2 cellular contexts compared by ENCODE assay signal in the genomic region with DNA sequence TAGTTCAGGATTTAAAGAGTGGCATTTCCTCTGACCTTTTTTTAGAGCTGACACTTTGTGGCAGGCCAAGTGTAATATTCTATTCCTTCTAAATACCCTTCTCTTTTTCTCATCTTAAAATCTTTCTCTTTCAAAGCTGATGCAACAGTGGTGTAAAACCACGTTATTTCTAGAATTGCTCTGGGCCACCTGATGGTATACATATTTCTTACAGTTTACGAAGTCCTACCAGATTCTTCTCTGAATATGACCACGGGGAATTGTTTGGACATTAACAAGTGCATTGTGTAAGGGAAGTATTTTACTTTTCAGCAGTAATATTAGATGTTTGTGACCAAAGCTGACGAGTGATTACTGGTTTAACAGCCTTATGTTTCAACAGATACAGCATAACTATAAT.
TF ChIP-seq lines count a peak whose summit lies in the region.

No MANE protein-coding gene starts in this region.

TF ChIP-seq in A549, 52 proteins besides CTCF, POLR2A, EP300 and RAD21 (continued from another document):
- TF ChIP-seq, protein P1, sequence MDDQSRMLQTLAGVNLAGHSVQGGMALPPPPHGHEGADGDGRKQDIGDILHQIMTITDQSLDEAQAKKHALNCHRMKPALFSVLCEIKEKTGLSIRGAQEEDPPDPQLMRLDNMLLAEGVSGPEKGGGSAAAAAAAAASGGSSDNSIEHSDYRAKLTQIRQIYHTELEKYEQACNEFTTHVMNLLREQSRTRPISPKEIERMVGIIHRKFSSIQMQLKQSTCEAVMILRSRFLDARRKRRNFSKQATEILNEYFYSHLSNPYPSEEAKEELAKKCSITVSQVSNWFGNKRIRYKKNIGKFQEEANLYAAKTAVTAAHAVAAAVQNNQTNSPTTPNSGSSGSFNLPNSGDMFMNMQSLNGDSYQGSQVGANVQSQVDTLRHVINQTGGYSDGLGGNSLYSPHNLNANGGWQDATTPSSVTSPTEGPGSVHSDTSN (IDR thresholded peaks at IDR 0.05) = no peak
- TF ChIP-seq, protein P2, sequence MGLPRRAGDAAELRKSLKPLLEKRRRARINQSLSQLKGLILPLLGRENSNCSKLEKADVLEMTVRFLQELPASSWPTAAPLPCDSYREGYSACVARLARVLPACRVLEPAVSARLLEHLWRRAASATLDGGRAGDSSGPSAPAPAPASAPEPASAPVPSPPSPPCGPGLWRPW (IDR thresholded peaks at IDR 0.05) = no peak
- no peak for TF ChIP-seq GATA3 (IDR thresholded peaks at IDR 0.05; ENCODE audit: borderline replicate concordance)
TF ChIP-seq in A549: peak in this region for 0.

TF ChIP-seq in K562, 482 proteins besides CTCF, POLR2A, EP300 and RAD21 (continued from another document):
- peak; percentile 60 for TF ChIP-seq HNRNPLL (IDR thresholded peaks at IDR 0.05; ENCODE audit: low read depth, low read length, poor library complexity, severe bottlenecking)
- TF ChIP-seq CEBPG (CRISPR knock-in tag; IDR thresholded peaks at IDR 0.05) = no peak
- TF ChIP-seq CEBPG (tag; conservative IDR thresholded peaks at IDR 0.05 in 1 of 2, IDR thresholded peaks at IDR 0.05 in 1 of 2) = peak; percentile 57 to 81; a peak in 3 of 4 replicates
- no peak for TF ChIP-seq SAFB (IDR thresholded peaks at IDR 0.05; ENCODE audit: borderline replicate concordance, low read depth, low read length)
- TF ChIP-seq ZNF584 (CRISPR knock-in tag; IDR thresholded peaks at IDR 0.05; ENCODE audit: low read depth) = peak; percentile 84; the same call in 1 of the 2 replicates
- TF ChIP-seq SPI1 (IDR thresholded peaks at IDR 0.05; ENCODE audit: borderline replicate concordance, low read depth, low read length) = no peak
- TF ChIP-seq, protein P3, sequence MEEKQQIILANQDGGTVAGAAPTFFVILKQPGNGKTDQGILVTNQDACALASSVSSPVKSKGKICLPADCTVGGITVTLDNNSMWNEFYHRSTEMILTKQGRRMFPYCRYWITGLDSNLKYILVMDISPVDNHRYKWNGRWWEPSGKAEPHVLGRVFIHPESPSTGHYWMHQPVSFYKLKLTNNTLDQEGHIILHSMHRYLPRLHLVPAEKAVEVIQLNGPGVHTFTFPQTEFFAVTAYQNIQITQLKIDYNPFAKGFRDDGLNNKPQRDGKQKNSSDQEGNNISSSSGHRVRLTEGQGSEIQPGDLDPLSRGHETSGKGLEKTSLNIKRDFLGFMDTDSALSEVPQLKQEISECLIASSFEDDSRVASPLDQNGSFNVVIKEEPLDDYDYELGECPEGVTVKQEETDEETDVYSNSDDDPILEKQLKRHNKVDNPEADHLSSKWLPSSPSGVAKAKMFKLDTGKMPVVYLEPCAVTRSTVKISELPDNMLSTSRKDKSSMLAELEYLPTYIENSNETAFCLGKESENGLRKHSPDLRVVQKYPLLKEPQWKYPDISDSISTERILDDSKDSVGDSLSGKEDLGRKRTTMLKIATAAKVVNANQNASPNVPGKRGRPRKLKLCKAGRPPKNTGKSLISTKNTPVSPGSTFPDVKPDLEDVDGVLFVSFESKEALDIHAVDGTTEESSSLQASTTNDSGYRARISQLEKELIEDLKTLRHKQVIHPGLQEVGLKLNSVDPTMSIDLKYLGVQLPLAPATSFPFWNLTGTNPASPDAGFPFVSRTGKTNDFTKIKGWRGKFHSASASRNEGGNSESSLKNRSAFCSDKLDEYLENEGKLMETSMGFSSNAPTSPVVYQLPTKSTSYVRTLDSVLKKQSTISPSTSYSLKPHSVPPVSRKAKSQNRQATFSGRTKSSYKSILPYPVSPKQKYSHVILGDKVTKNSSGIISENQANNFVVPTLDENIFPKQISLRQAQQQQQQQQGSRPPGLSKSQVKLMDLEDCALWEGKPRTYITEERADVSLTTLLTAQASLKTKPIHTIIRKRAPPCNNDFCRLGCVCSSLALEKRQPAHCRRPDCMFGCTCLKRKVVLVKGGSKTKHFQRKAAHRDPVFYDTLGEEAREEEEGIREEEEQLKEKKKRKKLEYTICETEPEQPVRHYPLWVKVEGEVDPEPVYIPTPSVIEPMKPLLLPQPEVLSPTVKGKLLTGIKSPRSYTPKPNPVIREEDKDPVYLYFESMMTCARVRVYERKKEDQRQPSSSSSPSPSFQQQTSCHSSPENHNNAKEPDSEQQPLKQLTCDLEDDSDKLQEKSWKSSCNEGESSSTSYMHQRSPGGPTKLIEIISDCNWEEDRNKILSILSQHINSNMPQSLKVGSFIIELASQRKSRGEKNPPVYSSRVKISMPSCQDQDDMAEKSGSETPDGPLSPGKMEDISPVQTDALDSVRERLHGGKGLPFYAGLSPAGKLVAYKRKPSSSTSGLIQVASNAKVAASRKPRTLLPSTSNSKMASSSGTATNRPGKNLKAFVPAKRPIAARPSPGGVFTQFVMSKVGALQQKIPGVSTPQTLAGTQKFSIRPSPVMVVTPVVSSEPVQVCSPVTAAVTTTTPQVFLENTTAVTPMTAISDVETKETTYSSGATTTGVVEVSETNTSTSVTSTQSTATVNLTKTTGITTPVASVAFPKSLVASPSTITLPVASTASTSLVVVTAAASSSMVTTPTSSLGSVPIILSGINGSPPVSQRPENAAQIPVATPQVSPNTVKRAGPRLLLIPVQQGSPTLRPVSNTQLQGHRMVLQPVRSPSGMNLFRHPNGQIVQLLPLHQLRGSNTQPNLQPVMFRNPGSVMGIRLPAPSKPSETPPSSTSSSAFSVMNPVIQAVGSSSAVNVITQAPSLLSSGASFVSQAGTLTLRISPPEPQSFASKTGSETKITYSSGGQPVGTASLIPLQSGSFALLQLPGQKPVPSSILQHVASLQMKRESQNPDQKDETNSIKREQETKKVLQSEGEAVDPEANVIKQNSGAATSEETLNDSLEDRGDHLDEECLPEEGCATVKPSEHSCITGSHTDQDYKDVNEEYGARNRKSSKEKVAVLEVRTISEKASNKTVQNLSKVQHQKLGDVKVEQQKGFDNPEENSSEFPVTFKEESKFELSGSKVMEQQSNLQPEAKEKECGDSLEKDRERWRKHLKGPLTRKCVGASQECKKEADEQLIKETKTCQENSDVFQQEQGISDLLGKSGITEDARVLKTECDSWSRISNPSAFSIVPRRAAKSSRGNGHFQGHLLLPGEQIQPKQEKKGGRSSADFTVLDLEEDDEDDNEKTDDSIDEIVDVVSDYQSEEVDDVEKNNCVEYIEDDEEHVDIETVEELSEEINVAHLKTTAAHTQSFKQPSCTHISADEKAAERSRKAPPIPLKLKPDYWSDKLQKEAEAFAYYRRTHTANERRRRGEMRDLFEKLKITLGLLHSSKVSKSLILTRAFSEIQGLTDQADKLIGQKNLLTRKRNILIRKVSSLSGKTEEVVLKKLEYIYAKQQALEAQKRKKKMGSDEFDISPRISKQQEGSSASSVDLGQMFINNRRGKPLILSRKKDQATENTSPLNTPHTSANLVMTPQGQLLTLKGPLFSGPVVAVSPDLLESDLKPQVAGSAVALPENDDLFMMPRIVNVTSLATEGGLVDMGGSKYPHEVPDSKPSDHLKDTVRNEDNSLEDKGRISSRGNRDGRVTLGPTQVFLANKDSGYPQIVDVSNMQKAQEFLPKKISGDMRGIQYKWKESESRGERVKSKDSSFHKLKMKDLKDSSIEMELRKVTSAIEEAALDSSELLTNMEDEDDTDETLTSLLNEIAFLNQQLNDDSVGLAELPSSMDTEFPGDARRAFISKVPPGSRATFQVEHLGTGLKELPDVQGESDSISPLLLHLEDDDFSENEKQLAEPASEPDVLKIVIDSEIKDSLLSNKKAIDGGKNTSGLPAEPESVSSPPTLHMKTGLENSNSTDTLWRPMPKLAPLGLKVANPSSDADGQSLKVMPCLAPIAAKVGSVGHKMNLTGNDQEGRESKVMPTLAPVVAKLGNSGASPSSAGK (IDR thresholded peaks at IDR 0.05) = peak; percentile 28; the same call in 1 of the 2 replicates
- TF ChIP-seq, protein P4, sequence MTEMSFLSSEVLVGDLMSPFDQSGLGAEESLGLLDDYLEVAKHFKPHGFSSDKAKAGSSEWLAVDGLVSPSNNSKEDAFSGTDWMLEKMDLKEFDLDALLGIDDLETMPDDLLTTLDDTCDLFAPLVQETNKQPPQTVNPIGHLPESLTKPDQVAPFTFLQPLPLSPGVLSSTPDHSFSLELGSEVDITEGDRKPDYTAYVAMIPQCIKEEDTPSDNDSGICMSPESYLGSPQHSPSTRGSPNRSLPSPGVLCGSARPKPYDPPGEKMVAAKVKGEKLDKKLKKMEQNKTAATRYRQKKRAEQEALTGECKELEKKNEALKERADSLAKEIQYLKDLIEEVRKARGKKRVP (CRISPR knock-in tag; IDR thresholded peaks at IDR 0.05) = peak; percentile 64; the same call in 1 of the 2 replicates
